Comparison of ENCODE assay signal across 22 cellular contexts in genomic region chr13:39311619-39312018, GRCh38.
A peak's percentile ranks its signal among the peaks of the same experiment; 100 is the strongest.
DNase-seq lines count a peak whose midpoint lies in the region; FAIRE-seq and TF ChIP-seq lines count a peak whose summit lies in the region.
"Had no signal": no experiment of that assay in that cellular context is flagged by ENCODE, and none has a peak within 500 bp of the region (broad histone marks: within the 10 kb centered on the region; RNA-seq: fewer than 3 reads in every experiment).

No MANE protein-coding gene starts in this region.

- H3K36me3 Mint-ChIP-seq in HFFc6 (ENCODE audit: low read depth) = no peaks in the 10 kb centered on the region
- H3K36me3 Mint-ChIP-seq in activated CD4-positive, alpha-beta memory T cell treated with anti-CD3 and anti-CD28 coated beads, Interleukin-2, amount 10 ng/mL, durations not matched to agents 7 days and 5 days (ENCODE audit: low read depth) = no peaks in the 10 kb centered on the region
- H3K36me3 Mint-ChIP-seq: activated naive CD4-positive, alpha-beta T cell treated with anti-CD3 and anti-CD28 coated beads, Interleukin-2, amount 10 ng/mL, durations not matched to agents 7 days and 5 days; stimulated activated naive B cell treated with anti-CD40 and anti-IgM and Interleukin-4, amounts not matched to agents 10 μg/mL and 1 μg/mL and 100 μg/mL, for 72 hours had no signal

- POLR2A ChIA-PET in activated CD4-positive, alpha-beta memory T cell treated with anti-CD3 and anti-CD28 coated beads, Interleukin-2, amount 10 ng/mL, durations not matched to agents 7 days and 5 days (lab: Charles Lee) = no interaction called here

- H3K9me3 Mint-ChIP-seq in HFFc6 = no peaks in the 10 kb centered on the region
- no peaks in the 10 kb centered on the region for H3K9me3 Mint-ChIP-seq in activated CD4-positive, alpha-beta memory T cell treated with anti-CD3 and anti-CD28 coated beads, Interleukin-2, amount 10 ng/mL, durations not matched to agents 7 days and 5 days
- H3K9me3 Mint-ChIP-seq: activated naive CD4-positive, alpha-beta T cell treated with anti-CD3 and anti-CD28 coated beads, Interleukin-2, amount 10 ng/mL, durations not matched to agents 7 days and 5 days; neural crest cell; T-helper 1 cell treated with Interleukin-12 subunit alpha and Interleukin-12 subunit beta and Interleukin-4 antibody, amounts not matched to agents 30 μg/mL and 1 μg/mL, for 36 hours had no signal

- DNase-seq in HFFc6 (peak; percentile 3), astrocyte of the hippocampus (ENCODE audit: low read depth, low spot score) (peak; percentile 83), left ventricle myocardium inferior (peak; percentile 25), skeletal muscle cell (ENCODE audit: low read depth) (peak; percentile 13), HTR-8/SVneo (ENCODE audit: insufficient read length, low spot score) (no peak), NCI-H1092 (lab: John Stamatoyannopoulos, UW) (no peak)
- DNase-seq in activated CD4-positive, alpha-beta memory T cell treated with anti-CD3 and anti-CD28 coated beads, Interleukin-2, amount 10 ng/mL, durations not matched to agents 7 days and 5 days = no peak
- DNase-seq: activated naive CD4-positive, alpha-beta T cell treated with anti-CD3 and anti-CD28 coated beads, Interleukin-2, amount 10 ng/mL, durations not matched to agents 7 days and 5 days; body of pancreas; DND-41; midbrain; NCI-H1436 treated with DMSO at 0.1 percent for 48 hours; NCI-H2171 treated with DMSO at 0.1 percent for 48 hours; NCI-H82; retina; stimulated activated naive B cell treated with anti-CD40 and anti-IgM and Interleukin-4, amounts not matched to agents 10 μg/mL and 1 μg/mL and 100 μg/mL, for 72 hours; thyroid gland had no signal

- H3K4me3 ChIP-seq in left ventricle myocardium inferior = no peak overlapping the region
- H3K4me3 ChIP-seq in skeletal muscle cell (ENCODE audit: low read depth, low read length) = no peak overlapping the region
- H3K4me3 ChIP-seq: body of pancreas, thyroid gland had no signal

- CTCF ChIA-PET in activated CD4-positive, alpha-beta memory T cell treated with anti-CD3 and anti-CD28 coated beads, Interleukin-2, amount 10 ng/mL, durations not matched to agents 7 days and 5 days (lab: Charles Lee) = no interaction called here

- H3K27me3 Mint-ChIP-seq in HFFc6 (ENCODE audit: insufficient read depth) = peaks cover 2% of the 10 kb centered on the region; the same call in 1 of the 2 replicates
- peaks cover 2% of the 10 kb centered on the region for H3K27me3 Mint-ChIP-seq in activated CD4-positive, alpha-beta memory T cell treated with anti-CD3 and anti-CD28 coated beads, Interleukin-2, amount 10 ng/mL, durations not matched to agents 7 days and 5 days
- H3K27me3 Mint-ChIP-seq: activated naive CD4-positive, alpha-beta T cell treated with anti-CD3 and anti-CD28 coated beads, Interleukin-2, amount 10 ng/mL, durations not matched to agents 7 days and 5 days; stimulated activated naive B cell treated with anti-CD40 and anti-IgM and Interleukin-4, amounts not matched to agents 10 μg/mL and 1 μg/mL and 100 μg/mL, for 72 hours had no signal

- no peak overlapping the region for H3K27ac Mint-ChIP-seq in HFFc6
- H3K27ac Mint-ChIP-seq in activated CD4-positive, alpha-beta memory T cell treated with anti-CD3 and anti-CD28 coated beads, Interleukin-2, amount 10 ng/mL, durations not matched to agents 7 days and 5 days = no peak overlapping the region
- H3K27ac Mint-ChIP-seq: activated naive CD4-positive, alpha-beta T cell treated with anti-CD3 and anti-CD28 coated beads, Interleukin-2, amount 10 ng/mL, durations not matched to agents 7 days and 5 days; B cell; T-helper 1 cell treated with Interleukin-12 subunit alpha and Interleukin-12 subunit beta and Interleukin-4 antibody, amounts not matched to agents 30 μg/mL and 1 μg/mL, for 36 hours had no signal

- H3K27me3 ChIP-seq in left ventricle myocardium inferior (ENCODE audit: low read depth) = no peaks in the 10 kb centered on the region
- H3K27me3 ChIP-seq: body of pancreas, thyroid gland had no signal

- intact Hi-C loops in left ventricle myocardium inferior (cut with micrococcal nuclease) = no loop called here

- peak overlapping the region; percentile 49 for H3K27ac ChIP-seq in left ventricle myocardium inferior (replicated peaks)
- H3K27ac ChIP-seq: body of pancreas, epithelial cell of prostate, thyroid gland had no signal

- FAIRE-seq in HTR-8/SVneo (lab: Jason Lieb, UNC) = no peak
- FAIRE-seq: frontal cortex had no signal

- H3K36me3 ChIP-seq in left ventricle myocardium inferior = no peaks in the 10 kb centered on the region
- H3K36me3 ChIP-seq: thyroid gland had no signal

- no peak overlapping the region for H3K4me3 Mint-ChIP-seq in HFFc6
- no peak overlapping the region for H3K4me3 Mint-ChIP-seq in activated CD4-positive, alpha-beta memory T cell treated with anti-CD3 and anti-CD28 coated beads, Interleukin-2, amount 10 ng/mL, durations not matched to agents 7 days and 5 days
- H3K4me3 Mint-ChIP-seq: activated naive CD4-positive, alpha-beta T cell treated with anti-CD3 and anti-CD28 coated beads, Interleukin-2, amount 10 ng/mL, durations not matched to agents 7 days and 5 days; B cell; neural crest cell; stimulated activated naive B cell treated with anti-CD40 and anti-IgM and Interleukin-4, amounts not matched to agents 10 μg/mL and 1 μg/mL and 100 μg/mL, for 72 hours; T-helper 1 cell treated with Interleukin-12 subunit alpha and Interleukin-12 subunit beta and Interleukin-4 antibody, amounts not matched to agents 30 μg/mL and 1 μg/mL, for 36 hours had no signal

- H3K4me1 ChIP-seq in left ventricle myocardium inferior = peaks cover 25% of the 10 kb centered on the region
- H3K4me1 ChIP-seq: body of pancreas, thyroid gland had no signal

- H3K9me3 ChIP-seq in left ventricle myocardium inferior (replicated peaks) = no peaks in the 10 kb centered on the region
- H3K9me3 ChIP-seq: body of pancreas, thyroid gland had no signal

- no peak for TF ChIP-seq CTCF in HFFc6 (IDR thresholded peaks at IDR 0.05)
- TF ChIP-seq CTCF in left ventricle myocardium inferior (IDR thresholded peaks at IDR 0.05; ENCODE audit: borderline replicate concordance) = no peak

- H3K4me1 Mint-ChIP-seq in HFFc6 (ENCODE audit: low read depth) = no peaks in the 10 kb centered on the region; the same call in 1 of the 2 replicates
- H3K4me1 Mint-ChIP-seq in activated CD4-positive, alpha-beta memory T cell treated with anti-CD3 and anti-CD28 coated beads, Interleukin-2, amount 10 ng/mL, durations not matched to agents 7 days and 5 days = peaks cover 3% of the 10 kb centered on the region
- H3K4me1 Mint-ChIP-seq: activated naive CD4-positive, alpha-beta T cell treated with anti-CD3 and anti-CD28 coated beads, Interleukin-2, amount 10 ng/mL, durations not matched to agents 7 days and 5 days; neural crest cell had no signal

Comparison
In these comparisons a context has a peak if more than half of its experiments do, and no peak if none do; other contexts are left out.
1. DNase-seq: peak in HFFc6 (single experiment), astrocyte of the hippocampus (single experiment), left ventricle myocardium inferior (single experiment) and skeletal muscle cell (single experiment); none in HTR-8/SVneo (single experiment), NCI-H1092 (single experiment) and activated CD4-positive, alpha-beta memory T cell treated with anti-CD3 and anti-CD28 coated beads, Interleukin-2, amount 10 ng/mL, durations not matched to agents 7 days and 5 days (single experiment).